Comparison of ENCODE assay signal across 17 cellular contexts in the genomic region with DNA sequence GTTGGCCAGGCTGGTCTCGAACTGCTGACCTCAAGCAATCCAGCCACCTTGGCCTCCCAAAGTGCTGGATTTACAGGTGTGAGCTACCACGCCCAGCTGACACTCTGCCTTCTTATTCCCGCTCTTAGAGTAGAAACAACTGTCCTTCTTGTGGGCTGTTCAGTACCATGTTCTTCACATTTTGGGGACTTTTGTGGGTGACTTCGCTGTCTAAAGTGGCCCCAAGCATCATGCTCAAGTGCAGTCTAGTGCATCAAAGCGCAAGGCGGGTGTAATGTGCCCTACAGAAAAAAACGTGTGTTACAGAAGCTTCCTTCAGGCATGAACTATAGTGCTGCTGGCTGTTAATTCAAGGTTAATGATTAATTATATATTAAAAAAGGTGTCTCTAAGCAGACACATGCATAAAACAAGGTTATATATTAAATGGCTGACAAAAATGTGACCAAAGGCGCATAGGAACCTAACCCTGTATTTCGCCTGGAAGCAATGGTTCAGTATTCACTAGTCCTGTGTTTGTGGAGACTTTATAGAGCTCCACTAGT. TPM values are rescaled to one million over a fixed set of nuclear protein-coding genes. Genes with fewer than 3 reads are reported as not detected.
DNase-seq lines count a peak whose midpoint lies in the region; ATAC-seq and TF ChIP-seq lines count a peak whose summit lies in the region.
"Had no signal": no experiment of that assay in that cellular context is flagged by ENCODE, and none has a peak within 500 bp of the region (broad histone marks: within the 10 kb centered on the region; RNA-seq: fewer than 3 reads in every experiment).

No MANE protein-coding gene starts in this region.

- no peak overlapping the region for H3K9ac ChIP-seq in IMR-90 (ENCODE audit: low read depth, low read length)
- H3K9ac ChIP-seq: GM23248 had no signal

- H3K9me3 Mint-ChIP-seq in nephron, result peaks cover 15% of the 10 kb centered on the region
- H3K9me3 Mint-ChIP-seq: CD4-positive, alpha-beta T cell had no signal

- H2AK5ac ChIP-seq in IMR-90 (ENCODE audit: low read depth, low read length), result peak overlapping the region; percentile 18

- peaks cover 6% of the 10 kb centered on the region for H4K20me1 ChIP-seq in IMR-90 (ENCODE audit: insufficient read depth, low read length)

- no peak overlapping the region for H3K27ac ChIP-seq in IMR-90 (ENCODE audit: insufficient read depth, low read length)
- H3K27ac ChIP-seq: C4-2B, GM23248 had no signal

- no peak overlapping the region for H4K5ac ChIP-seq in IMR-90 (ENCODE audit: low read depth, low read length)

- H2BK120ac ChIP-seq in IMR-90 (ENCODE audit: low read depth, low read length), result peak overlapping the region; percentile 51

- H3K4me1 Mint-ChIP-seq in nephron, result peaks cover 8% of the 10 kb centered on the region

- H2BK20ac ChIP-seq in IMR-90 (ENCODE audit: low read depth, low read length), result no peak overlapping the region

- 0 out of 2 replicates have a peak overlapping the region, but pooled peaks have one; percentile 30 for H3K14ac ChIP-seq in IMR-90 (replicated peaks; ENCODE audit: low read depth, low read length)

- peaks cover 41% of the 10 kb centered on the region for H3K36me3 Mint-ChIP-seq in nephron (ENCODE audit: low read depth)

- peak overlapping the region; percentile 9 to 94 (median 90) for H3K27ac Mint-ChIP-seq in nephron
- H3K27ac Mint-ChIP-seq: CD4-positive, alpha-beta T cell had no signal

- H2AK9ac ChIP-seq in IMR-90 (replicated peaks; ENCODE audit: low read depth, low read length, poor library complexity), result no peak overlapping the region

- TF ChIP-seq CTCF in IMR-90 (conservative IDR thresholded peaks at IDR 0.05; ENCODE audit: low read depth, low read length) (no peak), nephron (IDR thresholded peaks at IDR 0.05; ENCODE audit: unreplicated experiment in 3 of 3) (no peak)

- peak overlapping the region in 1 of 2 experiments; percentile 77; a peak in 1 of 4 replicates for H4K8ac ChIP-seq in IMR-90 (ENCODE audit: low read depth in 2 of 2, low read length in 2 of 2)

- DNase-seq in IMR-90, result no peak
- peak in 1 of 2 donors; percentile 18 for DNase-seq in left colon
- DNase-seq in sciatic nerve (ENCODE audit: low spot score), result no peak
- DNase-seq in hepatic stellate cell (ENCODE audit: low spot score), result no peak
- DNase-seq in dermis blood vessel endothelial cell, result no peak
- DNase-seq: AML-193; Caco-2; CD4-positive, alpha-beta T cell; DMS153; DMS79; GDM1; GM23248; HCEC 1CT had no signal

- no peak for ATAC-seq in IMR-90 (ENCODE audit: low read depth)
- ATAC-seq in left colon, result peak; percentile 65
- ATAC-seq in sciatic nerve, result no peak
- no peak for ATAC-seq in GM18502 (IDR thresholded peaks at IDR 0.05; ENCODE audit: poor library complexity, unreplicated experiment)

- peaks cover 27% of the 10 kb centered on the region for H3K36me3 ChIP-seq in IMR-90 (ENCODE audit: control insufficient read depth, insufficient read depth, low read length)

- intact Hi-C loops in IMR-90 (cut with micrococcal nuclease), result no loop called here
- intact Hi-C loops in left colon (cut with DNase I, micrococcal nuclease), result no loop called here
- intact Hi-C loops in sciatic nerve (cut with DNase I), result no loop called here

- no peaks in the 10 kb centered on the region for H3K27me3 Mint-ChIP-seq in nephron (ENCODE audit: low read depth)
- H3K27me3 Mint-ChIP-seq: CD4-positive, alpha-beta T cell had no signal

- TF ChIP-seq POLR2A in IMR-90 (IDR thresholded peaks at IDR 0.05; ENCODE audit: low read depth, low read length), result no peak

- no peak overlapping the region for H3K23ac ChIP-seq in IMR-90 (ENCODE audit: low read depth, low read length)

- peak overlapping the region; percentile 29 for H3K4ac ChIP-seq in IMR-90 (ENCODE audit: low read depth, low read length)

- TF ChIP-seq RAD21 in IMR-90 (IDR thresholded peaks at IDR 0.05; ENCODE audit: low read length), result no peak

- BruUV-seq in IMR-90 (replicated peaks; lab: Mats Ljungman, UMichigan), result no TSS peak

- H3K18ac ChIP-seq in IMR-90 (ENCODE audit: low read depth, low read length), result no peak overlapping the region

- H3K79me1 ChIP-seq in IMR-90 (ENCODE audit: low read depth in 1 of 2, low read length in 2 of 2), result peaks cover 34 to 69% of the 10 kb centered on the region in 2 experiments

- no peak overlapping the region for H3K4me2 ChIP-seq in IMR-90 (ENCODE audit: low read depth, low read length)

- no peak overlapping the region for H2BK15ac ChIP-seq in IMR-90 (ENCODE audit: low read depth, low read length)

- H3K27me3 ChIP-seq in IMR-90 (ENCODE audit: control insufficient read depth, insufficient read depth, low read length), result no peaks in the 10 kb centered on the region

- no peaks in the 10 kb centered on the region for H3K9me3 ChIP-seq in IMR-90 (ENCODE audit: control insufficient read depth, insufficient read depth, low read length)

- CTCF ChIA-PET in IMR-90 (lab: Yijun Ruan, JAX), result no interaction called here

- no peak overlapping the region for H2AFZ ChIP-seq in IMR-90 (replicated peaks; ENCODE audit: low read length, poor library complexity)
- H2AFZ ChIP-seq: GM23248 had no signal

- 100% methylated on average over 3 of the region's 9 CpGs; no CpG with 5 or more reads in 1 of the 2 experiments for WGBS in IMR-90 (ENCODE audit: extremely low coverage in 2 of 2, insufficient read length in 1 of 2), 2 experiments

- no peak overlapping the region for H3K4me3 Mint-ChIP-seq in nephron
- H3K4me3 Mint-ChIP-seq: CD4-positive, alpha-beta T cell had no signal

- H3K56ac ChIP-seq in IMR-90 (ENCODE audit: extremely low read depth, insufficient read depth, low read length), result no peak overlapping the region

- dilution Hi-C loops in IMR-90 (cut with HindIII; ENCODE audit: low sequenced_read_pairs, unreplicated experiment), result no loop called here

- H3K4me3 ChIP-seq in IMR-90 (ENCODE audit: insufficient read depth, low read depth, low read length), result no peak overlapping the region
- H3K4me3 ChIP-seq: GM23248, K562 had no signal

- in situ Hi-C loops in IMR-90 (cut with MboI; ENCODE audit: low sequenced_read_pairs), result no loop called here

- peaks cover 12% of the 10 kb centered on the region for H3K4me1 ChIP-seq in IMR-90 (ENCODE audit: control insufficient read depth, insufficient read depth, low read length)

- peaks cover 19% of the 10 kb centered on the region for H3K9me1 ChIP-seq in IMR-90 (ENCODE audit: insufficient read depth, low read length)

- POLR2A ChIA-PET in IMR-90 (lab: Charles Lee; ENCODE audit: unreplicated experiment), result no interaction called here

- peak overlapping the region; percentile 41; the same call in 1 of the 2 replicates for H4K91ac ChIP-seq in IMR-90 (ENCODE audit: insufficient read depth, low read depth, low read length)

- H2BK5ac ChIP-seq in IMR-90 (ENCODE audit: low read depth, low read length, poor library complexity, severe bottlenecking), result no peak overlapping the region

TF ChIP-seq in IMR-90, 13 proteins besides CTCF, POLR2A, EP300 and RAD21:
- TF ChIP-seq SMC3 (IDR thresholded peaks at IDR 0.05; ENCODE audit: low read depth, low read length), result no peak
- no peak for TF ChIP-seq BHLHE40 (IDR thresholded peaks at IDR 0.05; ENCODE audit: low read depth, low read length)
- TF ChIP-seq, protein P1, sequence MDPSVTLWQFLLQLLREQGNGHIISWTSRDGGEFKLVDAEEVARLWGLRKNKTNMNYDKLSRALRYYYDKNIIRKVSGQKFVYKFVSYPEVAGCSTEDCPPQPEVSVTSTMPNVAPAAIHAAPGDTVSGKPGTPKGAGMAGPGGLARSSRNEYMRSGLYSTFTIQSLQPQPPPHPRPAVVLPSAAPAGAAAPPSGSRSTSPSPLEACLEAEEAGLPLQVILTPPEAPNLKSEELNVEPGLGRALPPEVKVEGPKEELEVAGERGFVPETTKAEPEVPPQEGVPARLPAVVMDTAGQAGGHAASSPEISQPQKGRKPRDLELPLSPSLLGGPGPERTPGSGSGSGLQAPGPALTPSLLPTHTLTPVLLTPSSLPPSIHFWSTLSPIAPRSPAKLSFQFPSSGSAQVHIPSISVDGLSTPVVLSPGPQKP (IDR thresholded peaks at IDR 0.05; ENCODE audit: borderline replicate concordance, low read depth, low read length), result no peak
- no peak for TF ChIP-seq MXI1 (IDR thresholded peaks at IDR 0.05; ENCODE audit: borderline replicate concordance, low read depth, low read length)
- TF ChIP-seq MAFK (IDR thresholded peaks at IDR 0.05; ENCODE audit: low read depth, low read length), result no peak
- TF ChIP-seq, protein P2, sequence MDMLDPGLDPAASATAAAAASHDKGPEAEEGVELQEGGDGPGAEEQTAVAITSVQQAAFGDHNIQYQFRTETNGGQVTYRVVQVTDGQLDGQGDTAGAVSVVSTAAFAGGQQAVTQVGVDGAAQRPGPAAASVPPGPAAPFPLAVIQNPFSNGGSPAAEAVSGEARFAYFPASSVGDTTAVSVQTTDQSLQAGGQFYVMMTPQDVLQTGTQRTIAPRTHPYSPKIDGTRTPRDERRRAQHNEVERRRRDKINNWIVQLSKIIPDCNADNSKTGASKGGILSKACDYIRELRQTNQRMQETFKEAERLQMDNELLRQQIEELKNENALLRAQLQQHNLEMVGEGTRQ (IDR thresholded peaks at IDR 0.05; ENCODE audit: low read depth, low read length), result no peak
- no peak for TF ChIP-seq RCOR1 (IDR thresholded peaks at IDR 0.05; ENCODE audit: insufficient replicate concordance, low read length)
- TF ChIP-seq RFX5 (IDR thresholded peaks at IDR 0.05; ENCODE audit: low read depth, low read length), result no peak
- TF ChIP-seq MAZ (IDR thresholded peaks at IDR 0.05; ENCODE audit: borderline replicate concordance, low read depth, low read length), result no peak
- no peak for TF ChIP-seq NFE2L2 (IDR thresholded peaks at IDR 0.05; ENCODE audit: low read depth, low read length)
- TF ChIP-seq CEBPB (IDR thresholded peaks at IDR 0.05; ENCODE audit: low read depth, low read length), result no peak
- TF ChIP-seq CHD1 (IDR thresholded peaks at IDR 0.05; ENCODE audit: low read depth, low read length), result no peak
- TF ChIP-seq FOS (IDR thresholded peaks at IDR 0.05; ENCODE audit: low read depth, low read length), result no peak
TF ChIP-seq in IMR-90: peak in this region for 0.

RNA-seq across cellular contexts. Expression of gene ABCC4, which starts 38.3 kb away (rescaled TPM):
- total RNA-seq in IMR-90 (2012; rRNA removed), result 41.4 and 56.1 TPM in 2 replicates
- 13.1 and 16.6 TPM in 2 replicates for polyA plus RNA-seq in IMR-90 (2012; rRNA removed)
- 6.5 and 6.8 TPM in 2 replicates for polyA plus RNA-seq in IMR-90 (2012; cell fraction: cytosol; rRNA removed)
- polyA plus RNA-seq in IMR-90 (2012; cell fraction: nucleus; rRNA removed; ENCODE audit: low replicate concordance), result 8.8 and 30.7 TPM in 2 replicates
- total RNA-seq in left colon, result 10 to 100 TPM; 21.0 to 27.1 TPM
- total RNA-seq in sciatic nerve, result 12.0 TPM
- 6.1 and 9.8 TPM in 2 replicates for total RNA-seq in dermis blood vessel endothelial cell
